Comparison of ENCODE assay signal across 2 cellular contexts in the genomic region with DNA sequence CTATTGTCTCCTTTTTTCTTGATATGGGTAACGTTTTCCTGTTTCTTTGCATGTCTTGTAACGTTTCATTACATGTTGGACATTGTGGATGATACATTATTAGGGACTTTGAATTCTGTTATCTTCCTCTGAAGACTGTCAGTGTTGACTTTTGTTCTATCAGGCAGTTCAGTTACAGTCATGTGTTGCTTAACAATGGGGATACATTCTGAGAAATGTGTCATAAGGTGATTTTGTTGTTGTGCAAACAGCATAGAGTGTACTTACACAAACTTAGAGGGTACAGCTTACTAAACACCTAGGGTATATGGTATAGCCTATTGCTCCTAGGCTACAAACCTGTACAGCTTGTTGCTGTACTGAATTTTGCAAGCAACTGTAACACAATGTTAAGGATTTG.
TF ChIP-seq lines count a peak whose summit lies in the region.

No MANE protein-coding gene starts in this region.

TF ChIP-seq in HepG2, 621 proteins besides CTCF, POLR2A, EP300 and RAD21 (continued from another document):
- no peak for TF ChIP-seq ZMYM3 (CRISPR knock-in tag; IDR thresholded peaks at IDR 0.05)
- TF ChIP-seq ELF3 (CRISPR knock-in tag; IDR thresholded peaks at IDR 0.05) = no peak
- TF ChIP-seq IRF2 (CRISPR knock-in tag; IDR thresholded peaks at IDR 0.05) = no peak
- no peak for TF ChIP-seq SOX6 (IDR thresholded peaks at IDR 0.05)
- peak; percentile 25; the same call in 1 of the 2 replicates for TF ChIP-seq SOX6 (CRISPR knock-in tag; IDR thresholded peaks at IDR 0.05)
- TF ChIP-seq DPF2 (CRISPR knock-in tag; IDR thresholded peaks at IDR 0.05; ENCODE audit: borderline replicate concordance, low read depth) = no peak
- no peak for TF ChIP-seq ZNF891 (CRISPR knock-in tag; IDR thresholded peaks at IDR 0.05)
- TF ChIP-seq POLR2AphosphoS5 (IDR thresholded peaks at IDR 0.05; ENCODE audit: low read depth, low read length) = no peak
- TF ChIP-seq NR2F1 (CRISPR knock-in tag; IDR thresholded peaks at IDR 0.05) = no peak
- TF ChIP-seq AGO1 (IDR thresholded peaks at IDR 0.05; ENCODE audit: low read depth, low read length, poor library complexity, severe bottlenecking) = no peak
- TF ChIP-seq ZNF709 (CRISPR knock-in tag; IDR thresholded peaks at IDR 0.05) = no peak
- TF ChIP-seq ARNTL (CRISPR knock-in tag; IDR thresholded peaks at IDR 0.05) = no peak
- TF ChIP-seq, protein P1, sequence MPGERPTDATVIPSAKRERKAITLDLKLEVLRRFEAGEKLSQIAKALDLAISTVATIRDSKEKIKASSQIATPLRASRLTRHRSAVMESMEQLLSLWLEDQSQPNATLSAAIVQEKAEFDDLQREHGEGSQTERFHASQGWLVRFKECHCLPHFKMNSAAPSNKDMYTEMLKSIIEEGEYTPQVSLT (CRISPR knock-in tag; IDR thresholded peaks at IDR 0.05; ENCODE audit: borderline replicate concordance, low read depth) = no peak
- TF ChIP-seq SOX5 (CRISPR knock-in tag; IDR thresholded peaks at IDR 0.05; ENCODE audit: borderline replicate concordance) = peak; percentile 64; the same call in 1 of the 2 replicates
- no peak for TF ChIP-seq SOX13 (IDR thresholded peaks at IDR 0.05)
- peak in 1 of 2 experiments; percentile 77; a peak in 2 of 4 replicates for TF ChIP-seq SOX13 (CRISPR knock-in tag; conservative IDR thresholded peaks at IDR 0.05 in 1 of 2, IDR thresholded peaks at IDR 0.05 in 1 of 2)
- no peak for TF ChIP-seq KLF13 (CRISPR knock-in tag; IDR thresholded peaks at IDR 0.05)
- no peak for TF ChIP-seq STAT5B (CRISPR knock-in tag; IDR thresholded peaks at IDR 0.05)
- no peak for TF ChIP-seq PRMT3 (CRISPR knock-in tag; IDR thresholded peaks at IDR 0.05; ENCODE audit: borderline replicate concordance, low read depth)
- no peak for TF ChIP-seq ZNF143 (CRISPR knock-in tag; IDR thresholded peaks at IDR 0.05)
- TF ChIP-seq, protein P2, sequence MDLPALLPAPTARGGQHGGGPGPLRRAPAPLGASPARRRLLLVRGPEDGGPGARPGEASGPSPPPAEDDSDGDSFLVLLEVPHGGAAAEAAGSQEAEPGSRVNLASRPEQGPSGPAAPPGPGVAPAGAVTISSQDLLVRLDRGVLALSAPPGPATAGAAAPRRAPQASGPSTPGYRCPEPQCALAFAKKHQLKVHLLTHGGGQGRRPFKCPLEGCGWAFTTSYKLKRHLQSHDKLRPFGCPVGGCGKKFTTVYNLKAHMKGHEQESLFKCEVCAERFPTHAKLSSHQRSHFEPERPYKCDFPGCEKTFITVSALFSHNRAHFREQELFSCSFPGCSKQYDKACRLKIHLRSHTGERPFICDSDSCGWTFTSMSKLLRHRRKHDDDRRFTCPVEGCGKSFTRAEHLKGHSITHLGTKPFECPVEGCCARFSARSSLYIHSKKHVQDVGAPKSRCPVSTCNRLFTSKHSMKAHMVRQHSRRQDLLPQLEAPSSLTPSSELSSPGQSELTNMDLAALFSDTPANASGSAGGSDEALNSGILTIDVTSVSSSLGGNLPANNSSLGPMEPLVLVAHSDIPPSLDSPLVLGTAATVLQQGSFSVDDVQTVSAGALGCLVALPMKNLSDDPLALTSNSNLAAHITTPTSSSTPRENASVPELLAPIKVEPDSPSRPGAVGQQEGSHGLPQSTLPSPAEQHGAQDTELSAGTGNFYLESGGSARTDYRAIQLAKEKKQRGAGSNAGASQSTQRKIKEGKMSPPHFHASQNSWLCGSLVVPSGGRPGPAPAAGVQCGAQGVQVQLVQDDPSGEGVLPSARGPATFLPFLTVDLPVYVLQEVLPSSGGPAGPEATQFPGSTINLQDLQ (CRISPR knock-in tag; IDR thresholded peaks at IDR 0.05) = no peak
- TF ChIP-seq TBX2 (CRISPR knock-in tag; IDR thresholded peaks at IDR 0.05; ENCODE audit: borderline replicate concordance) = no peak
- TF ChIP-seq ZBTB7A (CRISPR knock-in tag; IDR thresholded peaks at IDR 0.05) = no peak
- no peak for TF ChIP-seq ARNT (IDR thresholded peaks at IDR 0.05)
- no peak for TF ChIP-seq KDM1A (CRISPR knock-in tag; IDR thresholded peaks at IDR 0.05)
- peak; percentile 59 for TF ChIP-seq CEBPB (IDR thresholded peaks at IDR 0.05; ENCODE audit: borderline replicate concordance, low read depth, low read length)
- TF ChIP-seq, protein P3, sequence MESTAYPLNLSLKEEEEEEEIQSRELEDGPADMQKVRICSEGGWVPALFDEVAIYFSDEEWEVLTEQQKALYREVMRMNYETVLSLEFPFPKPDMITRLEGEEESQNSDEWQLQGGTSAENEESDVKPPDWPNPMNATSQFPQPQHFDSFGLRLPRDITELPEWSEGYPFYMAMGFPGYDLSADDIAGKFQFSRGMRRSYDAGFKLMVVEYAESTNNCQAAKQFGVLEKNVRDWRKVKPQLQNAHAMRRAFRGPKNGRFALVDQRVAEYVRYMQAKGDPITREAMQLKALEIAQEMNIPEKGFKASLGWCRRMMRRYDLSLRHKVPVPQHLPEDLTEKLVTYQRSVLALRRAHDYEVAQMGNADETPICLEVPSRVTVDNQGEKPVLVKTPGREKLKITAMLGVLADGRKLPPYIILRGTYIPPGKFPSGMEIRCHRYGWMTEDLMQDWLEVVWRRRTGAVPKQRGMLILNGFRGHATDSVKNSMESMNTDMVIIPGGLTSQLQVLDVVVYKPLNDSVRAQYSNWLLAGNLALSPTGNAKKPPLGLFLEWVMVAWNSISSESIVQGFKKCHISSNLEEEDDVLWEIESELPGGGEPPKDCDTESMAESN (CRISPR knock-in tag; conservative IDR thresholded peaks at IDR 0.05) = no peak
- no peak for TF ChIP-seq NRL (CRISPR knock-in tag; IDR thresholded peaks at IDR 0.05; ENCODE audit: borderline replicate concordance)
- TF ChIP-seq RORA (CRISPR knock-in tag; IDR thresholded peaks at IDR 0.05) = no peak
- TF ChIP-seq FOXP1 (IDR thresholded peaks at IDR 0.05) = no peak
- peak; percentile 31; the same call in 1 of the 2 replicates for TF ChIP-seq FOXP1 (CRISPR knock-in tag; IDR thresholded peaks at IDR 0.05)
- TF ChIP-seq HCFC1 (IDR thresholded peaks at IDR 0.05; ENCODE audit: low read depth, low read length) = no peak
- no peak for TF ChIP-seq TMF1 (CRISPR knock-in tag; IDR thresholded peaks at IDR 0.05; ENCODE audit: low read depth)
- TF ChIP-seq, protein P4, sequence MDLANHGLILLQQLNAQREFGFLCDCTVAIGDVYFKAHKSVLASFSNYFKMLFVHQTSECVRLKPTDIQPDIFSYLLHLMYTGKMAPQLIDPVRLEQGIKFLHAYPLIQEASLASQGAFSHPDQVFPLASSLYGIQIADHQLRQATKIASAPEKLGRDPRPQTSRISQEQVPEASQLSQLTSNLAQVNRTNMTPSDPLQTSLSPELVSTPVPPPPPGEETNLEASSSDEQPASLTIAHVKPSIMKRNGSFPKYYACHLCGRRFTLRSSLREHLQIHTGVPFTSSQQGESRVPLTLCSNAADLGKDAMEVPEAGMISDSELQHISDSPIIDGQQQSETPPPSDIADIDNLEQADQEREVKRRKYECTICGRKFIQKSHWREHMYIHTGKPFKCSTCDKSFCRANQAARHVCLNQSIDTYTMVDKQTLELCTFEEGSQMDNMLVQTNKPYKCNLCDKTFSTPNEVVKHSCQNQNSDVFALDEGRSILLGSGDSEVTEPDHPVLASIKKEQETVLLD (CRISPR knock-in tag; IDR thresholded peaks at IDR 0.05; ENCODE audit: low read depth) = no peak
- no peak for TF ChIP-seq NFIB (CRISPR knock-in tag; IDR thresholded peaks at IDR 0.05; ENCODE audit: borderline replicate concordance)

TF ChIP-seq in H1, 55 proteins besides CTCF, POLR2A, EP300 and RAD21:
- no peak for TF ChIP-seq KDM4A (IDR thresholded peaks at IDR 0.05; ENCODE audit: low read depth, low read length, severe bottlenecking)
- TF ChIP-seq SAP30 (IDR thresholded peaks at IDR 0.05; ENCODE audit: insufficient read depth, insufficient replicate concordance, low read length) = no peak
- no peak for TF ChIP-seq BACH1 (IDR thresholded peaks at IDR 0.05; ENCODE audit: low read length)
- no peak for TF ChIP-seq FOSL1 (IDR thresholded peaks at IDR 0.05; ENCODE audit: insufficient read depth, low read depth, low read length)
